12 cellular contexts compared by ENCODE assay signal in genomic region chr4:99655315-99656081, GRCh38. TPM values are rescaled to one million over a fixed set of nuclear protein-coding genes. Genes with fewer than 3 reads are reported as not detected.
DNase-seq lines count a peak whose midpoint lies in the region; TF ChIP-seq lines count a peak whose summit lies in the region.
"Had no signal": no experiment of that assay in that cellular context is flagged by ENCODE, and none has a peak within 500 bp of the region (broad histone marks: within the 10 kb centered on the region; RNA-seq: fewer than 3 reads in every experiment).

No MANE protein-coding gene starts in this region.

- H3K4me1 ChIP-seq in GM23248 (ENCODE audit: insufficient read depth) = no peaks in the 10 kb centered on the region

- peaks cover 11% of the 10 kb centered on the region for H3K9me3 Mint-ChIP-seq in nephron progenitor cell
- H3K9me3 Mint-ChIP-seq: activated T-helper 2 cell treated with anti-CD3 and anti-CD28 coated beads, Interferon-gamma antibody, Interleukin-2, Interleukin-4, amounts not matched to agents 10 μg/mL and 5 μg/mL and 100 μg/mL, durations not matched to agents 14 hours and 24 hours and 36 hours; naive thymus-derived CD8-positive, alpha-beta T cell had no signal

- peak; percentile 40 for DNase-seq in GM23248
- DNase-seq in NCI-H69 (lab: John Stamatoyannopoulos, UW) = peak; percentile 88
- DNase-seq in fibroblast of gingiva (ENCODE audit: low read depth) = peak; percentile 81
- peak; percentile 86 for DNase-seq in renal cortical epithelial cell (ENCODE audit: low read depth)
- no peak for DNase-seq in NOMO-1 treated with DMSO at 0.1 percent for 48 hours (lab: John Stamatoyannopoulos, UW; ENCODE audit: unreplicated experiment)
- no peak for DNase-seq in germinal center (ENCODE audit: low spot score)
- no peak for DNase-seq in nephron progenitor cell
- DNase-seq in activated CD8-positive, alpha-beta memory T cell treated with anti-CD3 and anti-CD28 coated beads, Interleukin-2, amount 50 U/mL, for 4 hours = no peak
- DNase-seq: naive thymus-derived CD8-positive, alpha-beta T cell; NCI-H1417 treated with DMSO at 0.1 percent for 48 hours; T-helper 17 cell had no signal

- H3K79me2 ChIP-seq in GM23248 (ENCODE audit: insufficient read depth) = no peaks in the 10 kb centered on the region

- TF ChIP-seq CTCF in nephron progenitor cell (IDR thresholded peaks at IDR 0.05) = no peak

- H3K4me3 Mint-ChIP-seq in nephron progenitor cell = no peak overlapping the region
- H3K4me3 Mint-ChIP-seq: naive thymus-derived CD8-positive, alpha-beta T cell; T-helper 17 cell had no signal

- no peaks in the 10 kb centered on the region for H3K36me3 ChIP-seq in GM23248 (ENCODE audit: low read depth)

- no peak overlapping the region for H3K4me2 ChIP-seq in GM23248 (ENCODE audit: unreplicated experiment)

- no peak overlapping the region for H3K9ac ChIP-seq in GM23248

- H3K27me3 ChIP-seq in GM23248 (replicated peaks; ENCODE audit: insufficient read depth) = no peaks in the 10 kb centered on the region

- no peak overlapping the region for H3K4me3 ChIP-seq in GM23248

- peaks cover 4% of the 10 kb centered on the region for H3K27me3 Mint-ChIP-seq in nephron progenitor cell (ENCODE audit: low read depth, poor library complexity)

- H2AFZ ChIP-seq in GM23248 = no peak overlapping the region

- H3K27ac ChIP-seq in GM23248 = no peak overlapping the region

- in situ Hi-C loops in GM23248 (cut with MboI) = no loop called here

- H3K36me3 Mint-ChIP-seq in nephron progenitor cell (ENCODE audit: low read depth) = no peaks in the 10 kb centered on the region
- H3K36me3 Mint-ChIP-seq: naive thymus-derived CD8-positive, alpha-beta T cell had no signal

- no peaks in the 10 kb centered on the region for H4K20me1 ChIP-seq in GM23248 (ENCODE audit: insufficient read depth)

- H3K9me2 ChIP-seq in GM23248 (ENCODE audit: insufficient read depth) = no peaks in the 10 kb centered on the region

- no peak overlapping the region for H3K27ac Mint-ChIP-seq in nephron progenitor cell
- H3K27ac Mint-ChIP-seq: activated T-helper 2 cell treated with anti-CD3 and anti-CD28 coated beads, Interferon-gamma antibody, Interleukin-2, Interleukin-4, amounts not matched to agents 10 μg/mL and 5 μg/mL and 100 μg/mL, durations not matched to agents 14 hours and 24 hours and 36 hours; T-helper 17 cell had no signal

- whole genome bisulfite sequencing in GM23248 (ENCODE audit: low coverage in 1 of 2, low lambda C conversion rate in 2 of 2, missing lambda C conversion rate in 2 of 2), 2 experiments = 35% methylated on average over 9 of the region's 9 CpGs

- peaks cover 47% of the 10 kb centered on the region for H3K4me1 Mint-ChIP-seq in nephron progenitor cell
- H3K4me1 Mint-ChIP-seq: naive thymus-derived CD8-positive, alpha-beta T cell had no signal

- H3K9me3 ChIP-seq in GM23248 (ENCODE audit: low read depth) = no peaks in the 10 kb centered on the region

- H3F3A ChIP-seq in GM23248 (ENCODE audit: insufficient read depth) = no peaks in the 10 kb centered on the region

RNA-seq across cellular contexts. Expression of gene C4orf54, which starts 2.1 kb away (rescaled TPM):
- not detected in 2 replicates for total RNA-seq in GM23248 (2014; rRNA removed; shearing (Covaris generic))
- not detected in 2 replicates for polyA plus RNA-seq in GM23248 (2016; fragmentation: Nextera tagmentation; extraction: Ambion mirVana)
- total RNA-seq in renal cortical epithelial cell = 0.05 TPM in 1 of 2 replicates, not detected in the other
- total RNA-seq: activated T-helper 2 cell treated with anti-CD3 and anti-CD28 coated beads, Interferon-gamma antibody, Interleukin-2, Interleukin-4, amounts not matched to agents 10 μg/mL and 5 μg/mL and 100 μg/mL, durations not matched to agents 14 hours and 24 hours and 36 hours; naive thymus-derived CD8-positive, alpha-beta T cell; T-helper 17 cell had no signal
- polyA plus RNA-seq: naive thymus-derived CD8-positive, alpha-beta T cell had no signal

Comparison
In these comparisons a context has a peak if more than half of its experiments do, and no peak if none do; other contexts are left out.
1. DNase-seq: peak in GM23248 (single experiment), NCI-H69 (single experiment), fibroblast of gingiva (single experiment) and renal cortical epithelial cell (single experiment); none in NOMO-1 treated with DMSO at 0.1 percent for 48 hours (single experiment), germinal center (single experiment), nephron progenitor cell (single experiment) and activated CD8-positive, alpha-beta memory T cell treated with anti-CD3 and anti-CD28 coated beads, Interleukin-2, amount 50 U/mL, for 4 hours (single experiment).